Comparison of ENCODE assay signal across 8 cellular contexts in genomic region chr1:26541816-26542711, GRCh38. TPM values are rescaled to one million over a fixed set of nuclear protein-coding genes. Genes with fewer than 3 reads are reported as not detected.
DNase-seq lines count a peak whose midpoint lies in the region; ATAC-seq and TF ChIP-seq lines count a peak whose summit lies in the region.

No MANE protein-coding gene starts in this region.

- H3K27ac Mint-ChIP-seq in activated CD4-positive, alpha-beta memory T cell treated with anti-CD3 and anti-CD28 coated beads, Interleukin-2, amount 10 ng/mL, durations not matched to agents 7 days and 5 days, result peak overlapping the region; percentile 96
- peak overlapping the region; percentile 94 to 95 for H3K27ac Mint-ChIP-seq in effector memory CD8-positive, alpha-beta T cell
- H3K27ac Mint-ChIP-seq in stimulated activated memory B cell treated with anti-CD40 and anti-IgM and Interleukin-4, amounts not matched to agents 10 μg/mL and 1 μg/mL and 100 μg/mL, for 72 hours, result peak overlapping the region; percentile 96

- CTCF ChIA-PET in activated CD4-positive, alpha-beta memory T cell treated with anti-CD3 and anti-CD28 coated beads, Interleukin-2, amount 10 ng/mL, durations not matched to agents 7 days and 5 days (lab: Charles Lee), result interaction anchor here (0.7 to 6.2 kb wide), 14 partner anchors 9 to 323 kb away, joined by 3 to 89 read pairs (median 6); partner anchors contain the start of genes PIGV and RPS6KA1

- H3K27me3 ChIP-seq in mucosa of rectum (ENCODE audit: control insufficient read depth in 2 of 2, insufficient read depth in 2 of 2, low read length in 2 of 2), result no peaks in the 10 kb centered on the region

- ATAC-seq in effector memory CD8-positive, alpha-beta T cell (replicated peaks), result peak; percentile 66
- ATAC-seq in stimulated activated memory B cell treated with anti-CD40 and anti-IgM and Interleukin-4, amounts not matched to agents 10 μg/mL and 1 μg/mL and 100 μg/mL, for 72 hours, result peak; percentile 78

- no peaks in the 10 kb centered on the region for H3K27me3 Mint-ChIP-seq in activated CD4-positive, alpha-beta memory T cell treated with anti-CD3 and anti-CD28 coated beads, Interleukin-2, amount 10 ng/mL, durations not matched to agents 7 days and 5 days
- H3K27me3 Mint-ChIP-seq in effector memory CD8-positive, alpha-beta T cell, result no peaks in the 10 kb centered on the region
- no peaks in the 10 kb centered on the region for H3K27me3 Mint-ChIP-seq in stimulated activated memory B cell treated with anti-CD40 and anti-IgM and Interleukin-4, amounts not matched to agents 10 μg/mL and 1 μg/mL and 100 μg/mL, for 72 hours

- POLR2A ChIA-PET in activated CD4-positive, alpha-beta memory T cell treated with anti-CD3 and anti-CD28 coated beads, Interleukin-2, amount 10 ng/mL, durations not matched to agents 7 days and 5 days (lab: Charles Lee), result interaction anchor here (0.8 to 6.7 kb wide), 25 partner anchors 9 to 323 kb away, joined by 3 to 88 read pairs (median 6); partner anchors contain the start of genes HMGN2, PIGV and RPS6KA1

- DNase-seq in HCEC 1CT (peak; percentile 2), MV-4-11 (lab: John Stamatoyannopoulos, UW) (peak; percentile 100), inferior parietal cortex (ENCODE audit: extremely low spot score) (no peak)
- DNase-seq in activated CD4-positive, alpha-beta memory T cell treated with anti-CD3 and anti-CD28 coated beads, Interleukin-2, amount 10 ng/mL, durations not matched to agents 7 days and 5 days, result peak; percentile 89
- DNase-seq in effector memory CD8-positive, alpha-beta T cell, result peak; percentile 71 to 73 (median 72)

- peaks cover 28 to 39% of the 10 kb centered on the region in 2 donors for H3K4me1 ChIP-seq in mucosa of rectum (ENCODE audit: control insufficient read depth in 2 of 2, insufficient read depth in 2 of 2, low read length in 2 of 2)

- peaks cover 34% of the 10 kb centered on the region for H3K36me3 Mint-ChIP-seq in activated CD4-positive, alpha-beta memory T cell treated with anti-CD3 and anti-CD28 coated beads, Interleukin-2, amount 10 ng/mL, durations not matched to agents 7 days and 5 days (ENCODE audit: low read depth)
- H3K36me3 Mint-ChIP-seq in effector memory CD8-positive, alpha-beta T cell (ENCODE audit: insufficient read depth), result peaks cover 25% of the 10 kb centered on the region
- peaks cover 16% of the 10 kb centered on the region for H3K36me3 Mint-ChIP-seq in stimulated activated memory B cell treated with anti-CD40 and anti-IgM and Interleukin-4, amounts not matched to agents 10 μg/mL and 1 μg/mL and 100 μg/mL, for 72 hours

- H3K4me3 ChIP-seq in mucosa of rectum (ENCODE audit: low read length in 2 of 2), result peak overlapping the region in 1 of 2 donors; percentile 58

- peak overlapping the region; percentile 72 to 81 for H3K27ac ChIP-seq in mucosa of rectum (ENCODE audit: low read depth in 2 of 2, low read length in 2 of 2)

- H3K9me3 ChIP-seq in mucosa of rectum (ENCODE audit: control insufficient read depth in 2 of 2, low read length in 2 of 2), result no peaks in the 10 kb centered on the region

- peak overlapping the region; percentile 40 to 58 for H3K9ac ChIP-seq in mucosa of rectum (ENCODE audit: low read depth in 1 of 2, low read length in 2 of 2)

- no peaks in the 10 kb centered on the region for H3K9me3 Mint-ChIP-seq in activated CD4-positive, alpha-beta memory T cell treated with anti-CD3 and anti-CD28 coated beads, Interleukin-2, amount 10 ng/mL, durations not matched to agents 7 days and 5 days
- no peaks in the 10 kb centered on the region for H3K9me3 Mint-ChIP-seq in effector memory CD8-positive, alpha-beta T cell
- H3K9me3 Mint-ChIP-seq in stimulated activated memory B cell treated with anti-CD40 and anti-IgM and Interleukin-4, amounts not matched to agents 10 μg/mL and 1 μg/mL and 100 μg/mL, for 72 hours, result no peaks in the 10 kb centered on the region

- peaks cover 93% of the 10 kb centered on the region for H3K4me1 Mint-ChIP-seq in activated CD4-positive, alpha-beta memory T cell treated with anti-CD3 and anti-CD28 coated beads, Interleukin-2, amount 10 ng/mL, durations not matched to agents 7 days and 5 days
- H3K4me1 Mint-ChIP-seq in effector memory CD8-positive, alpha-beta T cell (ENCODE audit: low read depth in 2 of 2), result peaks cover 71 to 78% of the 10 kb centered on the region in 2 donors
- peaks cover 89% of the 10 kb centered on the region for H3K4me1 Mint-ChIP-seq in stimulated activated memory B cell treated with anti-CD40 and anti-IgM and Interleukin-4, amounts not matched to agents 10 μg/mL and 1 μg/mL and 100 μg/mL, for 72 hours

- H3K36me3 ChIP-seq in mucosa of rectum (ENCODE audit: control insufficient read depth in 2 of 2, insufficient read depth in 2 of 2, low read length in 2 of 2), result peaks cover 14 to 46% of the 10 kb centered on the region in 2 donors

- H3K4me3 Mint-ChIP-seq in activated CD4-positive, alpha-beta memory T cell treated with anti-CD3 and anti-CD28 coated beads, Interleukin-2, amount 10 ng/mL, durations not matched to agents 7 days and 5 days, result peak overlapping the region; percentile 74
- peak overlapping the region; percentile 76 to 95 for H3K4me3 Mint-ChIP-seq in effector memory CD8-positive, alpha-beta T cell
- peak overlapping the region; percentile 75 for H3K4me3 Mint-ChIP-seq in stimulated activated memory B cell treated with anti-CD40 and anti-IgM and Interleukin-4, amounts not matched to agents 10 μg/mL and 1 μg/mL and 100 μg/mL, for 72 hours

- TF ChIP-seq CTCF in GM12874 (IDR thresholded peaks at IDR 0.05; ENCODE audit: insufficient read depth, low read depth, low read length), result peak; percentile 82

RNA-seq across cellular contexts. Expression of gene RPS6KA1, which starts 12.5 kb away (rescaled TPM):
- 100 to 1,000 TPM; 170 to 175 TPM for total RNA-seq in activated CD4-positive, alpha-beta memory T cell treated with anti-CD3 and anti-CD28 coated beads, Interleukin-2, amount 10 ng/mL, durations not matched to agents 7 days and 5 days
